In genomic region chr6:1215884-1216487, GRCh38 we compare ENCODE assay signal across 26 cellular contexts.
"Had no signal": no experiment of that assay in that cellular context is flagged by ENCODE, and none has a peak within 500 bp of the region (broad histone marks: within the 10 kb centered on the region; RNA-seq: fewer than 3 reads in every experiment).

No MANE protein-coding gene starts in this region.

- H3K4me1 Mint-ChIP-seq: activated B cell treated with CpG ODN at 0.5 μM for 24 hours; activated naive CD8-positive, alpha-beta T cell treated with anti-CD3 and anti-CD28 coated beads for 36 hours; naive B cell; nephron progenitor cell had no signal

- H3K36me3 Mint-ChIP-seq: activated naive CD8-positive, alpha-beta T cell treated with anti-CD3 and anti-CD28 coated beads for 36 hours; brain; mesothelial cell of epicardium; naive B cell had no signal

- H3K27ac Mint-ChIP-seq: activated B cell treated with CpG ODN at 0.5 μM for 24 hours; activated CD8-positive, alpha-beta T cell treated with anti-CD3 and anti-CD28 coated beads, Interleukin-2, amount 10 ng/mL, durations not matched to agents 7 days and 5 days; activated naive CD4-positive, alpha-beta T cell treated with anti-CD3 and anti-CD28 coated beads for 36 hours; activated naive CD8-positive, alpha-beta T cell treated with anti-CD3 and anti-CD28 coated beads for 36 hours; activated T-helper 1 cell treated with anti-CD3 and anti-CD28 coated beads, Interleukin-12 subunit alpha, Interleukin-12 subunit beta, Interleukin-2, Interleukin-4 antibody, amounts not matched to agents 30 ng/mL and 10 ng/mL and 1 ng/mL, durations not matched to agents 14 hours and 24 hours and 36 hours; dendritic cell treated with granulocyte-macrophage colony-stimulating factor and Interleukin-4, amounts not matched to agents 40 ng/mL and 50 ng/mL, for 4 days; mesothelial cell of epicardium; nephron progenitor cell; stimulated activated naive CD8-positive, alpha-beta T cell treated with anti-CD3 and anti-CD28 coated beads, Interleukin-15, Interleukin-2, amounts not matched to agents 100 ng/mL and 50 ng/mL, for 24 hours; T-helper 2 cell treated with Interferon-gamma antibody and Interleukin-4, amounts not matched to agents 5 μg/mL and 100 μg/mL, for 36 hours had no signal

- H3K36me3 ChIP-seq: adrenal gland, ascending aorta, gastrocnemius medialis, right atrium auricular region had no signal

- H3K9me3 ChIP-seq: adrenal gland, ascending aorta, gastrocnemius medialis, right atrium auricular region had no signal

- H3K4me1 ChIP-seq: adrenal gland, ascending aorta, gastrocnemius medialis, right atrium auricular region had no signal

- H3K27me3 ChIP-seq: adrenal gland, ascending aorta, gastrocnemius medialis, right atrium auricular region had no signal

- H3K4me3 ChIP-seq: adrenal gland, ascending aorta, gastrocnemius medialis, right atrium auricular region had no signal

- H3K27ac ChIP-seq: adrenal gland, ascending aorta, epithelial cell of prostate, gastrocnemius medialis, right atrium auricular region had no signal

- ATAC-seq: activated CD8-positive, alpha-beta T cell treated with anti-CD3 and anti-CD28 coated beads, Interleukin-2, amount 10 ng/mL, durations not matched to agents 7 days and 5 days; gastrocnemius medialis; left ventricle myocardium superior had no signal

- H3K9me3 Mint-ChIP-seq: activated B cell treated with CpG ODN at 0.5 μM for 24 hours; activated naive CD4-positive, alpha-beta T cell treated with anti-CD3 and anti-CD28 coated beads for 36 hours; activated naive CD8-positive, alpha-beta T cell treated with anti-CD3 and anti-CD28 coated beads for 36 hours; activated T-helper 1 cell treated with anti-CD3 and anti-CD28 coated beads, Interleukin-12 subunit alpha, Interleukin-12 subunit beta, Interleukin-2, Interleukin-4 antibody, amounts not matched to agents 30 ng/mL and 10 ng/mL and 1 ng/mL, durations not matched to agents 14 hours and 24 hours and 36 hours; brain; dendritic cell treated with granulocyte-macrophage colony-stimulating factor and Interleukin-4, amounts not matched to agents 40 ng/mL and 50 ng/mL, for 4 days; mesothelial cell of epicardium; naive B cell; nephron progenitor cell; stimulated activated naive CD8-positive, alpha-beta T cell treated with anti-CD3 and anti-CD28 coated beads, Interleukin-15, Interleukin-2, amounts not matched to agents 100 ng/mL and 50 ng/mL, for 24 hours; T-helper 2 cell treated with Interferon-gamma antibody and Interleukin-4, amounts not matched to agents 5 μg/mL and 100 μg/mL, for 36 hours had no signal

- H3K4me3 Mint-ChIP-seq: activated B cell treated with CpG ODN at 0.5 μM for 24 hours; activated CD8-positive, alpha-beta T cell treated with anti-CD3 and anti-CD28 coated beads, Interleukin-2, amount 10 ng/mL, durations not matched to agents 7 days and 5 days; activated naive CD4-positive, alpha-beta T cell treated with anti-CD3 and anti-CD28 coated beads for 36 hours; activated naive CD8-positive, alpha-beta T cell treated with anti-CD3 and anti-CD28 coated beads for 36 hours; activated T-helper 1 cell treated with anti-CD3 and anti-CD28 coated beads, Interleukin-12 subunit alpha, Interleukin-12 subunit beta, Interleukin-2, Interleukin-4 antibody, amounts not matched to agents 30 ng/mL and 10 ng/mL and 1 ng/mL, durations not matched to agents 14 hours and 24 hours and 36 hours; brain; dendritic cell treated with granulocyte-macrophage colony-stimulating factor and Interleukin-4, amounts not matched to agents 40 ng/mL and 50 ng/mL, for 4 days; mesothelial cell of epicardium; naive B cell; nephron progenitor cell; stimulated activated naive CD8-positive, alpha-beta T cell treated with anti-CD3 and anti-CD28 coated beads, Interleukin-15, Interleukin-2, amounts not matched to agents 100 ng/mL and 50 ng/mL, for 24 hours; T-helper 2 cell treated with Interferon-gamma antibody and Interleukin-4, amounts not matched to agents 5 μg/mL and 100 μg/mL, for 36 hours had no signal

- DNase-seq: activated B cell treated with CpG ODN at 0.5 μM for 24 hours; activated CD4-positive, alpha-beta T cell treated with anti-CD3 and anti-CD28 coated beads, Interleukin-2, amount 50 U/mL, for 1 hour; activated CD8-positive, alpha-beta T cell treated with anti-CD3 and anti-CD28 coated beads, Interleukin-2, amount 10 ng/mL, durations not matched to agents 7 days and 5 days; activated effector memory CD4-positive, alpha-beta T cell treated with anti-CD3 and anti-CD28 coated beads, Interleukin-2, amount 50 U/mL, for 16 hours; activated naive CD4-positive, alpha-beta T cell treated with anti-CD3 and anti-CD28 coated beads for 36 hours; activated naive CD8-positive, alpha-beta T cell treated with anti-CD3 and anti-CD28 coated beads for 36 hours; adrenal gland; gastrocnemius medialis; glutamatergic neuron; left ventricle myocardium superior; naive B cell; nephron progenitor cell; stimulated activated CD4-positive, alpha-beta T cell treated with anti-CD3 and anti-CD28 coated beads, Interleukin-15, amount 100 ng/mL, for 24 hours; stimulated activated CD4-positive, alpha-beta T cell treated with anti-CD3 and anti-CD28 coated beads, Interleukin-2, amount 100 ng/mL, for 24 hours; substantia nigra; T-helper 1 cell had no signal

- FAIRE-seq: urothelium cell line had no signal
